10 cellular contexts compared by ENCODE assay signal in the genomic region with DNA sequence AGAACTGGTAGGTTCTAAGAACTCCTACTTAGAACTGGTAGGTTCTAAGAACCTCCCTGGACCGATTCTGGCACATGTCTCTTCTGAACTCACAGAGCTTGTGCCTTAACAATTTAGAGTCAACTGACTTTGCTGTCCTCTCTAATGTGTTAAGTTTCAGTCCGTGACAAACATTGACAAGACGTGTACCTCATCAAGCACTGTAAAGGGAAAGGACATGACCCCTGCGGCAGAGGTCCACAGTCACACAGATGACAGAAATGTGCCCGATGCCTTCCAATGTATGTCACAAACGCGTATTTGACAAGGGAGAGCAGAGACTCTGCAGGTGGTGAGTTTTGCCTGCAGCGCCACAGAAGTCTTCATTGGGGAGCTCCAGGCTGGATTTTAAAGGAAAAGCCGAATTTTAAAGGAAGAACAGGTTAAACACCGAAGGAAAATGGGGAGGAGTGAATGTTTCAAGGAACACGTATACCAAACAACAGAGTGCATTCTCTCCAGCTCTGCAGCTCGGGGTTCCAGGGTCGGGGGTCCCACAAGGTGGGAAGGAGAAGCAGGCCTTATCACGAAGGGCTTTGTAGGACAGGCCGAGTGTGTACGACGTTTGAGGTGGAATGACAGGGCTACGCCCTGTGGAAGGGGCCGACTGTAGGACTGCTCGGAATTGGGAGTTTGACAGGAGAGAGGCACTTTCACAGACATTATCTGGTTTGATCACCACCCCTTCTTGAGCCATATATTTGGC.
DNase-seq lines count a peak whose midpoint lies in the region; ATAC-seq and TF ChIP-seq lines count a peak whose summit lies in the region.
"Had no signal": no experiment of that assay in that cellular context is flagged by ENCODE, and none has a peak within 500 bp of the region (broad histone marks: within the 10 kb centered on the region; RNA-seq: fewer than 3 reads in every experiment).

No MANE protein-coding gene starts in this region.

- H3K27me3 ChIP-seq in esophagus muscularis mucosa, result no peaks in the 10 kb centered on the region
- H3K27me3 ChIP-seq in skeletal muscle satellite cell (ENCODE audit: control insufficient read depth, insufficient read depth, low read length), result no peaks in the 10 kb centered on the region

- no peaks in the 10 kb centered on the region for H3K27me3 Mint-ChIP-seq in activated CD4-positive, alpha-beta memory T cell treated with anti-CD3 and anti-CD28 coated beads for 36 hours

- peak; percentile 48 for TF ChIP-seq POLR2A in GM19193 (IDR thresholded peaks at IDR 0.05; ENCODE audit: extremely low read depth, insufficient read depth, insufficient read length)
- no peak for TF ChIP-seq POLR2A in esophagus muscularis mucosa (IDR thresholded peaks at IDR 0.05; ENCODE audit: low read depth)

- CTCF ChIA-PET in activated CD4-positive, alpha-beta memory T cell treated with anti-CD3 and anti-CD28 coated beads for 36 hours (lab: Charles Lee), result interaction anchor here (0.7 to 1.5 kb wide), 4 partner anchors 13 to 145 kb away, joined by 3 to 4 read pairs (median 3); no protein-coding TSS in a partner anchor

- peaks cover 92% of the 10 kb centered on the region for H3K4me1 Mint-ChIP-seq in activated CD4-positive, alpha-beta memory T cell treated with anti-CD3 and anti-CD28 coated beads for 36 hours (ENCODE audit: low read depth)

- peak overlapping the region; percentile 66 to 77 (median 73) for H3K27ac ChIP-seq in esophagus muscularis mucosa (replicated peaks in 1 of 4)
- H3K27ac ChIP-seq: parathyroid adenoma had no signal

- H3K36me3 ChIP-seq in esophagus muscularis mucosa (peaks cover 8 to 62% (median 26%) of the 10 kb centered on the region in 4 donors), skeletal muscle satellite cell (ENCODE audit: insufficient read depth, low read length) (peaks cover 79% of the 10 kb centered on the region)

- no peak for TF ChIP-seq EP300 in esophagus muscularis mucosa (IDR thresholded peaks at IDR 0.05)

- peak overlapping the region; percentile 33 for H3K4me2 ChIP-seq in skeletal muscle satellite cell (ENCODE audit: low read length)

- H3K9ac ChIP-seq in skeletal muscle satellite cell (ENCODE audit: low read depth, low read length), result peak overlapping the region; percentile 44
- H3K9ac ChIP-seq: parathyroid adenoma had no signal

- 70% methylated on average over 20 of the region's 20 CpGs for WGBS in esophagus muscularis mucosa

- no peak for TF ChIP-seq CTCF in esophagus muscularis mucosa (IDR thresholded peaks at IDR 0.05)

- H3K9me3 Mint-ChIP-seq in activated CD4-positive, alpha-beta memory T cell treated with anti-CD3 and anti-CD28 coated beads for 36 hours, result no peaks in the 10 kb centered on the region

- H3K9me3 ChIP-seq in esophagus muscularis mucosa (no peaks in the 10 kb centered on the region), skeletal muscle satellite cell (replicated peaks; ENCODE audit: low read length) (no peaks in the 10 kb centered on the region)

- peaks cover 89% of the 10 kb centered on the region for H3K36me3 Mint-ChIP-seq in activated CD4-positive, alpha-beta memory T cell treated with anti-CD3 and anti-CD28 coated beads for 36 hours

- H3K27ac Mint-ChIP-seq in activated CD4-positive, alpha-beta memory T cell treated with anti-CD3 and anti-CD28 coated beads for 36 hours, result peak overlapping the region; percentile 89

- intact Hi-C loops in activated CD4-positive, alpha-beta memory T cell treated with anti-CD3 and anti-CD28 coated beads for 36 hours (cut with micrococcal nuclease), result loop anchor here (5.0 to 10.0 kb wide), 3 partner anchors 50 to 530 kb away; no protein-coding TSS in a partner anchor
- intact Hi-C loops in esophagus muscularis mucosa (cut with DNase I), result loop anchor here (5.0 kb wide), 2 partner anchors 112 to 147 kb away; no protein-coding TSS in a partner anchor

- POLR2A ChIA-PET in activated CD4-positive, alpha-beta memory T cell treated with anti-CD3 and anti-CD28 coated beads for 36 hours (lab: Charles Lee), result interaction anchor here (0.9 to 2.2 kb wide), 3 partner anchors 18 to 160 kb away, joined by 3 to 7 read pairs (median 3); no protein-coding TSS in a partner anchor

- H3K4me3 ChIP-seq in esophagus muscularis mucosa, result no peak overlapping the region
- no peak overlapping the region for H3K4me3 ChIP-seq in skeletal muscle satellite cell (ENCODE audit: low read length)

- H3K4me1 ChIP-seq in esophagus muscularis mucosa (peaks cover 75 to 93% (median 88%) of the 10 kb centered on the region in 4 donors), skeletal muscle satellite cell (ENCODE audit: control insufficient read depth, insufficient read depth, low read length) (peaks cover 89% of the 10 kb centered on the region)

- no peak for ATAC-seq in left lobe of liver
- ATAC-seq in GM19463 (IDR thresholded peaks at IDR 0.05; ENCODE audit: unreplicated experiment), result no peak
- ATAC-seq in HG02938 (IDR thresholded peaks at IDR 0.05; ENCODE audit: unreplicated experiment), result no peak

- no peak for DNase-seq in activated CD4-positive, alpha-beta memory T cell treated with anti-CD3 and anti-CD28 coated beads for 36 hours
- DNase-seq in esophagus muscularis mucosa (ENCODE audit: extremely low spot score) (no peak), left lobe of liver (ENCODE audit: low spot score) (no peak), superior temporal gyrus (ENCODE audit: extremely low spot score) (no peak)
- DNase-seq: NCI-H2029 had no signal

- H3K4me3 Mint-ChIP-seq in activated CD4-positive, alpha-beta memory T cell treated with anti-CD3 and anti-CD28 coated beads for 36 hours, result peak overlapping the region; percentile 12
